ENCODE assay signal across 1 cellular context in the genomic region with DNA sequence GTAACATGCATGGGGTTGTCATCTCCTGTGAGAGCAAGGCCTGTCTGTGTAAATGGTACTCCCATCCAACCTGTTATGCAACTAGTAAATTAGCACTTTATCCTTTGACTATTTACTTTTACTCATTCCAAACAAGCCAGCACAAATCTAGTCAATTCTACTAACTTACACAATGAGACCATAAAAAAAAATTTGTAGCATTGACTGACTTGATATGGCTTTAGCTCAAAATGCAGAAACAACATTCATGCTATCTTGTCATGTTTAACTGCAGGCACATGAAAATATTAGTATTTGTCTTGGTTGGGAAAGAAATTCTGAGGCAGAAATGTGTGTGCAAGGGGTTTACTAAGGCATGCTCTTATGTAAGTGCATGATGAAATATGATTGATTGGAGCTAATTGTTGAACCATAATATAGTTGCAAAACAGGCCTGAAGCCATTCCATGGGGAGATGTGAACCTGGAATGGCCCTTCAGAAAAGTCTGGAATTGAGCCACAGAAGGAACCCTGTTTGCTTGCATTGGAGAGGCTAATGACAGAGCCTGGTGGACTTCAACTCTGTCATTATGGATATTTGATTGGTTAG.
TF ChIP-seq lines count a peak whose summit lies in the region.

No MANE protein-coding gene starts in this region.

TF ChIP-seq in HepG2, 621 proteins besides CTCF, POLR2A, EP300 and RAD21 (continued from another document and continues in another):
- TF ChIP-seq, protein P1, sequence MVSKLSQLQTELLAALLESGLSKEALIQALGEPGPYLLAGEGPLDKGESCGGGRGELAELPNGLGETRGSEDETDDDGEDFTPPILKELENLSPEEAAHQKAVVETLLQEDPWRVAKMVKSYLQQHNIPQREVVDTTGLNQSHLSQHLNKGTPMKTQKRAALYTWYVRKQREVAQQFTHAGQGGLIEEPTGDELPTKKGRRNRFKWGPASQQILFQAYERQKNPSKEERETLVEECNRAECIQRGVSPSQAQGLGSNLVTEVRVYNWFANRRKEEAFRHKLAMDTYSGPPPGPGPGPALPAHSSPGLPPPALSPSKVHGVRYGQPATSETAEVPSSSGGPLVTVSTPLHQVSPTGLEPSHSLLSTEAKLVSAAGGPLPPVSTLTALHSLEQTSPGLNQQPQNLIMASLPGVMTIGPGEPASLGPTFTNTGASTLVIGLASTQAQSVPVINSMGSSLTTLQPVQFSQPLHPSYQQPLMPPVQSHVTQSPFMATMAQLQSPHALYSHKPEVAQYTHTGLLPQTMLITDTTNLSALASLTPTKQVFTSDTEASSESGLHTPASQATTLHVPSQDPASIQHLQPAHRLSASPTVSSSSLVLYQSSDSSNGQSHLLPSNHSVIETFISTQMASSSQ (IDR thresholded peaks at IDR 0.05; ENCODE audit: low read depth): 0 out of 2 replicates have a peak, but pooled peaks have one; percentile 18
- TF ChIP-seq, protein P1 (CRISPR knock-in tag; IDR thresholded peaks at IDR 0.05; ENCODE audit: borderline replicate concordance): peak; percentile 42; the same call in 1 of the 2 replicates
- TF ChIP-seq, protein P2, sequence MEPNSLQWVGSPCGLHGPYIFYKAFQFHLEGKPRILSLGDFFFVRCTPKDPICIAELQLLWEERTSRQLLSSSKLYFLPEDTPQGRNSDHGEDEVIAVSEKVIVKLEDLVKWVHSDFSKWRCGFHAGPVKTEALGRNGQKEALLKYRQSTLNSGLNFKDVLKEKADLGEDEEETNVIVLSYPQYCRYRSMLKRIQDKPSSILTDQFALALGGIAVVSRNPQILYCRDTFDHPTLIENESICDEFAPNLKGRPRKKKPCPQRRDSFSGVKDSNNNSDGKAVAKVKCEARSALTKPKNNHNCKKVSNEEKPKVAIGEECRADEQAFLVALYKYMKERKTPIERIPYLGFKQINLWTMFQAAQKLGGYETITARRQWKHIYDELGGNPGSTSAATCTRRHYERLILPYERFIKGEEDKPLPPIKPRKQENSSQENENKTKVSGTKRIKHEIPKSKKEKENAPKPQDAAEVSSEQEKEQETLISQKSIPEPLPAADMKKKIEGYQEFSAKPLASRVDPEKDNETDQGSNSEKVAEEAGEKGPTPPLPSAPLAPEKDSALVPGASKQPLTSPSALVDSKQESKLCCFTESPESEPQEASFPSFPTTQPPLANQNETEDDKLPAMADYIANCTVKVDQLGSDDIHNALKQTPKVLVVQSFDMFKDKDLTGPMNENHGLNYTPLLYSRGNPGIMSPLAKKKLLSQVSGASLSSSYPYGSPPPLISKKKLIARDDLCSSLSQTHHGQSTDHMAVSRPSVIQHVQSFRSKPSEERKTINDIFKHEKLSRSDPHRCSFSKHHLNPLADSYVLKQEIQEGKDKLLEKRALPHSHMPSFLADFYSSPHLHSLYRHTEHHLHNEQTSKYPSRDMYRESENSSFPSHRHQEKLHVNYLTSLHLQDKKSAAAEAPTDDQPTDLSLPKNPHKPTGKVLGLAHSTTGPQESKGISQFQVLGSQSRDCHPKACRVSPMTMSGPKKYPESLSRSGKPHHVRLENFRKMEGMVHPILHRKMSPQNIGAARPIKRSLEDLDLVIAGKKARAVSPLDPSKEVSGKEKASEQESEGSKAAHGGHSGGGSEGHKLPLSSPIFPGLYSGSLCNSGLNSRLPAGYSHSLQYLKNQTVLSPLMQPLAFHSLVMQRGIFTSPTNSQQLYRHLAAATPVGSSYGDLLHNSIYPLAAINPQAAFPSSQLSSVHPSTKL (CRISPR knock-in tag; IDR thresholded peaks at IDR 0.05): peak; percentile 93
- TF ChIP-seq TRIM24 (CRISPR knock-in tag; IDR thresholded peaks at IDR 0.05): peak; percentile 22; the same call in 1 of the 2 replicates
- no peak for TF ChIP-seq SMARCC2 (IDR thresholded peaks at IDR 0.05)
- TF ChIP-seq ZNF337 (CRISPR knock-in tag; IDR thresholded peaks at IDR 0.05; ENCODE audit: borderline replicate concordance, low read depth): no peak
- TF ChIP-seq HNF4G (IDR thresholded peaks at IDR 0.05; ENCODE audit: borderline replicate concordance, low read depth, low read length): no peak; the same call in 1 of the 2 replicates
- 0 out of 2 replicates have a peak, but pooled peaks have one; percentile 23 for TF ChIP-seq HNF4G (CRISPR knock-in tag; IDR thresholded peaks at IDR 0.05; ENCODE audit: borderline replicate concordance, low read depth)
- no peak for TF ChIP-seq ZNF3 (CRISPR knock-in tag; IDR thresholded peaks at IDR 0.05)
- TF ChIP-seq ZNF30 (CRISPR knock-in tag; IDR thresholded peaks at IDR 0.05): no peak
- peak; percentile 45; the same call in 1 of the 2 replicates for TF ChIP-seq HOXA3 (CRISPR knock-in tag; IDR thresholded peaks at IDR 0.05)
- no peak for TF ChIP-seq MAF1 (CRISPR knock-in tag; IDR thresholded peaks at IDR 0.05; ENCODE audit: borderline replicate concordance)
- no peak for TF ChIP-seq ZSCAN30 (CRISPR knock-in tag; IDR thresholded peaks at IDR 0.05)
- TF ChIP-seq, protein P3, sequence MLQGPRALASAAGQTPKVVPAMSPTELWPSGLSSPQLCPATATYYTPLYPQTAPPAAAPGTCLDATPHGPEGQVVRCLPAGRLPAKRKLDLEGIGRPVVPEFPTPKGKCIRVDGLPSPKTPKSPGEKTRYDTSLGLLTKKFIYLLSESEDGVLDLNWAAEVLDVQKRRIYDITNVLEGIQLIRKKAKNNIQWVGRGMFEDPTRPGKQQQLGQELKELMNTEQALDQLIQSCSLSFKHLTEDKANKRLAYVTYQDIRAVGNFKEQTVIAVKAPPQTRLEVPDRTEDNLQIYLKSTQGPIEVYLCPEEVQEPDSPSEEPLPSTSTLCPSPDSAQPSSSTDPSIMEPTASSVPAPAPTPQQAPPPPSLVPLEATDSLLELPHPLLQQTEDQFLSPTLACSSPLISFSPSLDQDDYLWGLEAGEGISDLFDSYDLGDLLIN (CRISPR knock-in tag; IDR thresholded peaks at IDR 0.05; ENCODE audit: borderline replicate concordance): no peak
- TF ChIP-seq GFI1 (CRISPR knock-in tag; IDR thresholded peaks at IDR 0.05; ENCODE audit: borderline replicate concordance): peak; percentile 57; the same call in 1 of the 2 replicates
- peak; percentile 64 for TF ChIP-seq RARA (CRISPR knock-in tag; IDR thresholded peaks at IDR 0.05)
- TF ChIP-seq, protein P4, sequence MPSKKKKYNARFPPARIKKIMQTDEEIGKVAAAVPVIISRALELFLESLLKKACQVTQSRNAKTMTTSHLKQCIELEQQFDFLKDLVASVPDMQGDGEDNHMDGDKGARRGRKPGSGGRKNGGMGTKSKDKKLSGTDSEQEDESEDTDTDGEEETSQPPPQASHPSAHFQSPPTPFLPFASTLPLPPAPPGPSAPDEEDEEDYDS (CRISPR knock-in tag; IDR thresholded peaks at IDR 0.05): 0 out of 2 replicates have a peak, but pooled peaks have one; percentile 45
- peak; percentile 25; the same call in 1 of the 2 replicates for TF ChIP-seq FOXP1 (IDR thresholded peaks at IDR 0.05)
- peak; percentile 85 for TF ChIP-seq FOXP1 (CRISPR knock-in tag; IDR thresholded peaks at IDR 0.05)
- TF ChIP-seq, protein P5, sequence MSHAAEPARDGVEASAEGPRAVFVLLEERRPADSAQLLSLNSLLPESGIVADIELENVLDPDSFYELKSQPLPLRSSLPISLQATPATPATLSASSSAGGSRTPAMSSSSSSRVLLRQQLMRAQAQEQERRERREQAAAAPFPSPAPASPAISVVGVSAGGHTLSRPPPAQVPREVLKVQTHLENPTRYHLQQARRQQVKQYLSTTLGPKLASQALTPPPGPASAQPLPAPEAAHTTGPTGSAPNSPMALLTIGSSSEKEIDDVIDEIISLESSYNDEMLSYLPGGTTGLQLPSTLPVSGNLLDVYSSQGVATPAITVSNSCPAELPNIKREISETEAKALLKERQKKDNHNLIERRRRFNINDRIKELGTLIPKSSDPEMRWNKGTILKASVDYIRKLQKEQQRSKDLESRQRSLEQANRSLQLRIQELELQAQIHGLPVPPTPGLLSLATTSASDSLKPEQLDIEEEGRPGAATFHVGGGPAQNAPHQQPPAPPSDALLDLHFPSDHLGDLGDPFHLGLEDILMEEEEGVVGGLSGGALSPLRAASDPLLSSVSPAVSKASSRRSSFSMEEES (CRISPR knock-in tag; IDR thresholded peaks at IDR 0.05): no peak; the same call in 1 of the 2 replicates
- no peak for TF ChIP-seq GABPA (IDR thresholded peaks at IDR 0.05; ENCODE audit: low read depth, low read length)
- 0 out of 2 replicates have a peak, but pooled peaks have one; percentile 20 for TF ChIP-seq GABPA (CRISPR knock-in tag; IDR thresholded peaks at IDR 0.05; ENCODE audit: low read depth)
- TF ChIP-seq KDM6A (CRISPR knock-in tag; IDR thresholded peaks at IDR 0.05; ENCODE audit: low read depth): peak; percentile 28; the same call in 1 of the 2 replicates
- no peak for TF ChIP-seq TOE1 (CRISPR knock-in tag; IDR thresholded peaks at IDR 0.05)
- TF ChIP-seq JDP2 (CRISPR knock-in tag; IDR thresholded peaks at IDR 0.05; ENCODE audit: borderline replicate concordance): no peak; the same call in 1 of the 2 replicates
- no peak for TF ChIP-seq ZKSCAN5 (CRISPR knock-in tag; IDR thresholded peaks at IDR 0.05)
- TF ChIP-seq ZNF629 (CRISPR knock-in tag; conservative IDR thresholded peaks at IDR 0.05): no peak
- TF ChIP-seq TBL1XR1 (IDR thresholded peaks at IDR 0.05; ENCODE audit: borderline replicate concordance, low read length, partially characterized antibody): peak; percentile 64
- peak; percentile 96 for TF ChIP-seq GATAD2A (CRISPR knock-in tag; IDR thresholded peaks at IDR 0.05)
- no peak; the same call in 1 of the 2 replicates for TF ChIP-seq MEF2D (CRISPR knock-in tag; IDR thresholded peaks at IDR 0.05)
- TF ChIP-seq HDAC2 (CRISPR knock-in tag; IDR thresholded peaks at IDR 0.05): peak; percentile 85
- TF ChIP-seq KDM5B (CRISPR knock-in tag; IDR thresholded peaks at IDR 0.05; ENCODE audit: borderline replicate concordance): no peak
- peak; percentile 77 for TF ChIP-seq HNF4A (CRISPR knock-in tag; IDR thresholded peaks at IDR 0.05)
- TF ChIP-seq NR2F6 (IDR thresholded peaks at IDR 0.05): peak; percentile 59
- peak; percentile 68 for TF ChIP-seq NR2F6 (CRISPR knock-in tag; IDR thresholded peaks at IDR 0.05)
- TF ChIP-seq, protein P6, sequence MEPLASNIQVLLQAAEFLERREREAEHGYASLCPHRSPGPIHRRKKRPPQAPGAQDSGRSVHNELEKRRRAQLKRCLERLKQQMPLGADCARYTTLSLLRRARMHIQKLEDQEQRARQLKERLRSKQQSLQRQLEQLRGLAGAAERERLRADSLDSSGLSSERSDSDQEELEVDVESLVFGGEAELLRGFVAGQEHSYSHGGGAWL (CRISPR knock-in tag; IDR thresholded peaks at IDR 0.05): no peak
- TF ChIP-seq, protein P7, sequence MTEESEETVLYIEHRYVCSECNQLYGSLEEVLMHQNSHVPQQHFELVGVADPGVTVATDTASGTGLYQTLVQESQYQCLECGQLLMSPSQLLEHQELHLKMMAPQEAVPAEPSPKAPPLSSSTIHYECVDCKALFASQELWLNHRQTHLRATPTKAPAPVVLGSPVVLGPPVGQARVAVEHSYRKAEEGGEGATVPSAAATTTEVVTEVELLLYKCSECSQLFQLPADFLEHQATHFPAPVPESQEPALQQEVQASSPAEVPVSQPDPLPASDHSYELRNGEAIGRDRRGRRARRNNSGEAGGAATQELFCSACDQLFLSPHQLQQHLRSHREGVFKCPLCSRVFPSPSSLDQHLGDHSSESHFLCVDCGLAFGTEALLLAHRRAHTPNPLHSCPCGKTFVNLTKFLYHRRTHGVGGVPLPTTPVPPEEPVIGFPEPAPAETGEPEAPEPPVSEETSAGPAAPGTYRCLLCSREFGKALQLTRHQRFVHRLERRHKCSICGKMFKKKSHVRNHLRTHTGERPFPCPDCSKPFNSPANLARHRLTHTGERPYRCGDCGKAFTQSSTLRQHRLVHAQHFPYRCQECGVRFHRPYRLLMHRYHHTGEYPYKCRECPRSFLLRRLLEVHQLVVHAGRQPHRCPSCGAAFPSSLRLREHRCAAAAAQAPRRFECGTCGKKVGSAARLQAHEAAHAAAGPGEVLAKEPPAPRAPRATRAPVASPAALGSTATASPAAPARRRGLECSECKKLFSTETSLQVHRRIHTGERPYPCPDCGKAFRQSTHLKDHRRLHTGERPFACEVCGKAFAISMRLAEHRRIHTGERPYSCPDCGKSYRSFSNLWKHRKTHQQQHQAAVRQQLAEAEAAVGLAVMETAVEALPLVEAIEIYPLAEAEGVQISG (CRISPR knock-in tag; IDR thresholded peaks at IDR 0.05): peak; percentile 53; the same call in 1 of the 2 replicates
- TF ChIP-seq, protein P8, sequence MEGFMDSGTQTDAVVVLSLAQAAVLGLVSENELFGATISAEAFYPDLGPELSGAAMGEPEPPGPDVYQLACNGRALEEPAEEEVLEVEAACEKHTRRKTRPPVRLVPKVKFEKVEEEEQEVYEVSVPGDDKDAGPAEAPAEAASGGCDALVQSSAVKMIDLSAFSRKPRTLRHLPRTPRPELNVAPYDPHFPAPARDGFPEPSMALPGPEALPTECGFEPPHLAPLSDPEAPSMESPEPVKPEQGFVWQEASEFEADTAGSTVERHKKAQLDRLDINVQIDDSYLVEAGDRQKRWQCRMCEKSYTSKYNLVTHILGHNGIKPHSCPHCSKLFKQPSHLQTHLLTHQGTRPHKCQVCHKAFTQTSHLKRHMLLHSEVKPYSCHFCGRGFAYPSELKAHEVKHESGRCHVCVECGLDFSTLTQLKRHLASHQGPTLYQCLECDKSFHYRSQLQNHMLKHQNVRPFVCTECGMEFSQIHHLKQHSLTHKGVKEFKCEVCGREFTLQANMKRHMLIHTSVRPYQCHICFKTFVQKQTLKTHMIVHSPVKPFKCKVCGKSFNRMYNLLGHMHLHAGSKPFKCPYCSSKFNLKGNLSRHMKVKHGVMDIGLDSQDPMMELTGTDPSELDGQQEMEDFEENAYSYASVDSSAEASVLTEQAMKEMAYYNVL (CRISPR knock-in tag; IDR thresholded peaks at IDR 0.05; ENCODE audit: borderline replicate concordance): peak; percentile 36; the same call in 1 of the 2 replicates
